7 cellular contexts compared by ENCODE assay signal in the genomic region with DNA sequence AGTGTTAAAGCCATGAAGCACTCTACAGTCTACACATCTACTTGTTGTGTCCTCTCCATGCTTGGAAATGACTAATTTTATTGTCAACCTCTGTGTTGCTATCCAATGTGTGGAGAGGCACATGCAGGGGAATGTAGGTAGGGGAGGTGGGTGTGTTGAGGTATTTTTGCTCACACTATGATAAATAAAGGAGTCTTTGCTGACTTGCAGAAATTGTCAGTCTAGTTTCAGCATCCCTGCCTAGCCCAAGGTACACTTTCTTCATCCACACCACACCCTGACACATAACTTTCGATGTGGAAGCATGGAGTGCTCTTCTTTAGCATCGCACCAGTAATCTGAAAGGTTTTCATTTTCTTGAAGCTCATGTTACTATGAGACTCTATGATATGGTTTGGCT.
"Had no signal": no experiment of that assay in that cellular context is flagged by ENCODE, and none has a peak within 500 bp of the region (broad histone marks: within the 10 kb centered on the region; RNA-seq: fewer than 3 reads in every experiment).

No MANE protein-coding gene starts in this region.

- H3K27me3 Mint-ChIP-seq: IgD-negative memory B cell had no signal

- FAIRE-seq: HTR-8/SVneo had no signal

- DNase-seq: Karpas-422, KBM-7, KG1 had no signal

- H3K36me3 Mint-ChIP-seq: IgD-negative memory B cell had no signal

- H3K4me2 ChIP-seq: KMS-11 had no signal

- H3K4me3 Mint-ChIP-seq: IgD-negative memory B cell had no signal

- H3K9ac ChIP-seq: KMS-11 had no signal

- H3K27ac Mint-ChIP-seq: IgD-negative memory B cell had no signal

- H3K4me1 Mint-ChIP-seq: IgD-negative memory B cell had no signal

- H3K27ac ChIP-seq: HL-60, KMS-11 had no signal
